ENCODE assay signal across 8 cellular contexts in the genomic region with DNA sequence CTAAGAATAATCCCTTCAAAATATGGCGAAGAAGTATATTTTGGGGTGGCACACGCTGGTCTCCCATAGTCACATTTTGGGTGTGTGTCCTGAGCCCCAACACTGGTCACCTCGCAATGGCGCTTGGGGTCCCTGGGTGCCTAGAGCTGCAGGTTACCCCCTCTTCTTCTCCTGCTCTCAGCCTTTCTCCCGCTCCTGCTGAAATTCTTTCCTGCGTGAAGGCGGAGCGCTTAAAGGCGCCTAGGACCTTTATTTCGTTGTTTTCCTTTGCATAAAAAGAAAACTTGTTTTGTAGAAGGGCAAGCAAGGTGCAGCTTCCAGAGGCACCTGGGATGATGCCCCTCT. TPM values are rescaled to one million over a fixed set of nuclear protein-coding genes. Genes with fewer than 3 reads are reported as not detected.
DNase-seq lines count a peak whose midpoint lies in the region; ATAC-seq and TF ChIP-seq lines count a peak whose summit lies in the region.
"Had no signal": no experiment of that assay in that cellular context is flagged by ENCODE, and none has a peak within 500 bp of the region (broad histone marks: within the 10 kb centered on the region; RNA-seq: fewer than 3 reads in every experiment).

No MANE protein-coding gene starts in this region.

- H3K27ac Mint-ChIP-seq in GM23338 (no peak overlapping the region), T-helper 17 cell (peak overlapping the region; percentile 88)

- no peak for TF ChIP-seq POLR2A in gastroesophageal sphincter (IDR thresholded peaks at IDR 0.05)

- peak overlapping the region; percentile 79 for H3K4me3 ChIP-seq in GM23338
- peak overlapping the region; percentile 9 to 54 for H3K4me3 ChIP-seq in gastroesophageal sphincter
- H3K4me3 ChIP-seq in skin epidermis = peak overlapping the region; percentile 45 to 72 (median 64)

- H3K79me2 ChIP-seq in GM23338 (replicated peaks; ENCODE audit: insufficient read depth) = no peaks in the 10 kb centered on the region

- H3K27ac ChIP-seq in GM23338 (ENCODE audit: low read depth) = no peak overlapping the region
- H3K27ac ChIP-seq in gastroesophageal sphincter = peak overlapping the region in 1 of 4 donors; percentile 65
- peak overlapping the region in 16 of 21 experiments; percentile 10 to 97 (median 88) for H3K27ac ChIP-seq in skin epidermis

- H3K9me3 Mint-ChIP-seq in GM23338 = peaks cover 2% of the 10 kb centered on the region; the same call in 1 of the 3 replicates

- no peaks in the 10 kb centered on the region; the same call in 1 of the 2 replicates for H3K4me1 ChIP-seq in GM23338 (ENCODE audit: insufficient read depth)
- H3K4me1 ChIP-seq in gastroesophageal sphincter = peaks cover 0 to 18% (median 14%) of the 10 kb centered on the region in 3 donors

- H3K4me2 ChIP-seq in GM23338 = peak overlapping the region; percentile 91

- no peak for TF ChIP-seq EP300 in gastroesophageal sphincter (IDR thresholded peaks at IDR 0.05)

- H3K9me2 ChIP-seq in GM23338 (ENCODE audit: insufficient read depth) = no peaks in the 10 kb centered on the region

- H2AFZ ChIP-seq in GM23338 = peak overlapping the region; percentile 97

- no peaks in the 10 kb centered on the region for H3K9me3 ChIP-seq in T-helper 17 cell (ENCODE audit: control insufficient read depth, low read length, poor library complexity, severe bottlenecking)
- no peaks in the 10 kb centered on the region for H3K9me3 ChIP-seq in gastroesophageal sphincter

- WGBS in gastroesophageal sphincter (ENCODE audit: low coverage in 1 of 2), 2 donors = 42 to 49% methylated on average over 2 to 4 of the region's 10 CpGs

- peaks cover 44% of the 10 kb centered on the region for H3K27me3 Mint-ChIP-seq in GM23338 (ENCODE audit: insufficient read depth, low read depth, poor library complexity)
- H3K27me3 Mint-ChIP-seq in T-helper 17 cell = no peaks in the 10 kb centered on the region

- DNase-seq in GM23338 (ENCODE audit: low spot score) = no peak
- no peak for DNase-seq in T-helper 17 cell
- DNase-seq: midbrain had no signal

- H4K20me1 ChIP-seq in GM23338 (replicated peaks; ENCODE audit: insufficient read depth) = no peaks in the 10 kb centered on the region

- H3K4me3 Mint-ChIP-seq in GM23338 = peak overlapping the region; percentile 74
- H3K4me3 Mint-ChIP-seq in T-helper 17 cell = peak overlapping the region; percentile 98

- TF ChIP-seq CTCF in GM23338 (conservative IDR thresholded peaks at IDR 0.05; ENCODE audit: low read depth in 2 of 2) (no peak), gastroesophageal sphincter (IDR thresholded peaks at IDR 0.05) (no peak)

- ATAC-seq in GM23338 (no peak), T-helper 17 cell (no peak), gastroesophageal sphincter (no peak), HG02571 (IDR thresholded peaks at IDR 0.05; ENCODE audit: unreplicated experiment) (no peak), GM18909 (IDR thresholded peaks at IDR 0.05; ENCODE audit: poor library complexity, unreplicated experiment) (no peak), HG03457 (IDR thresholded peaks at IDR 0.05; ENCODE audit: unreplicated experiment) (no peak)

- H3K4me1 Mint-ChIP-seq in GM23338 (peaks cover 15% of the 10 kb centered on the region), T-helper 17 cell (peaks cover 33% of the 10 kb centered on the region)

- H3F3A ChIP-seq in GM23338 (replicated peaks; ENCODE audit: low read depth) = peaks cover 8% of the 10 kb centered on the region

- peaks cover 44% of the 10 kb centered on the region for H3K27me3 ChIP-seq in GM23338 (ENCODE audit: insufficient read depth)
- peaks cover 56% of the 10 kb centered on the region for H3K27me3 ChIP-seq in gastroesophageal sphincter

- H3K36me3 ChIP-seq in GM23338 (ENCODE audit: insufficient read depth) (no peaks in the 10 kb centered on the region), gastroesophageal sphincter (no peaks in the 10 kb centered on the region)

- no peaks in the 10 kb centered on the region for H3K36me3 Mint-ChIP-seq in GM23338 (ENCODE audit: low read depth)
- no peaks in the 10 kb centered on the region for H3K36me3 Mint-ChIP-seq in T-helper 17 cell (ENCODE audit: low read depth)

TF ChIP-seq in GM23338, 12 proteins besides CTCF, POLR2A, EP300 and RAD21:
- TF ChIP-seq ZNF114 (CRISPR knock-in tag; IDR thresholded peaks at IDR 0.05) (no peak), EZH2 (IDR thresholded peaks at IDR 0.05; ENCODE audit: low read depth, unreplicated experiment) (peak; percentile 43)

RNA-seq across cellular contexts. Expression of a gene that starts 0.3 kb away (rescaled TPM):
- total RNA-seq in GM23338 (2014; rRNA removed; shearing (Covaris generic)) = 16.8 and 32.1 TPM in 2 replicates
- 6.6 and 7.8 TPM in 2 replicates for polyA plus RNA-seq in GM23338 (2016; fragmentation: Nextera tagmentation; extraction: Ambion mirVana)
- total RNA-seq in T-helper 17 cell (100 to 1,000 TPM; 177 to 204 TPM), gastroesophageal sphincter (10 to 100 TPM in 3 of 4 donors, 1 to 10 TPM in 1; 8.2 to 18.2 (median 15.4) TPM)
